In the genomic region with DNA sequence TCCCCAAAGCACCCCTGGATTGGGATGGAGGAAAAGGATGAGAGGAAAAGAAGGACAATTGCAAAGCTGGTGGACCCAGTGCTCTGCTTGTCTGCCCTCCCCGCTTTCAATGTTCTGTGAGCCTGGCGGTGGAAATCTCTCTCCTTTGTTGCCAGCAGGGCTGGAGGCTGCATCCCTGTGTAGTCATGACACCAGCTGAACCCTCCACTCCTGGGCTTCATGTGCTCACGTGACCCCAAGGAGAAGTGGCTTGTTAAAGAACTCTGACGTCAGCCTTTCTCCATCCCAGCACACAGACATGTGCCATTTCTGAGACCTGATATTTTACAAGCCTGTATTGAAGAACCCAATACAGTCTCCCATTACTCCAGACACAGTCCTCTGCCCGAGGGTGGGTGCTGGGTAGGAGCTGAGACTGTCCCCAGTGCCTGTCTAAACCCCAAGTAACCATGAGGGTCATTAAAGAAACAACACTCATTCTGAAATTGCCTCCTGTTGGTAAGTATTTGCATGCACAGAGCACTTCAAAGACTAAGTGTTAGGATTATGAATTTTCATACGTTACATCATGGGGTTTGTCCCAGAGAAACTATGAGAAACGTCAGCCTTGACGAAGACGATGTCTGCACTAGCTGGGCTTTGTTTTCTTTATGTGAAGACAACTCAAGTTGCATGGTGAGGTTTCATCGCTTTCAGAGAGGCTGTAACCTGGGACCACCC, we compare ENCODE assay signal across 15 cellular contexts. TPM values are rescaled to one million over a fixed set of nuclear protein-coding genes. Genes with fewer than 3 reads are reported as not detected.
DNase-seq lines count a peak whose midpoint lies in the region; ATAC-seq, FAIRE-seq and TF ChIP-seq lines count a peak whose summit lies in the region.
"Had no signal": no experiment of that assay in that cellular context is flagged by ENCODE, and none has a peak within 500 bp of the region (broad histone marks: within the 10 kb centered on the region; RNA-seq: fewer than 3 reads in every experiment).

No MANE protein-coding gene starts in this region.

- no peak for FAIRE-seq in kidney (lab: Jason Lieb, UNC)
- FAIRE-seq: islet of Langerhans had no signal

- H3K4me3 ChIP-seq in kidney (ENCODE audit: low read length in 2 of 2), result no peak overlapping the region
- H3K4me3 ChIP-seq: spleen had no signal

- DNase-seq in DMS 273 (lab: John Stamatoyannopoulos, UW; ENCODE audit: unreplicated experiment), result peak; percentile 37
- DNase-seq in DMS 273 treated with DMSO at 0.1 percent for 48 hours (lab: John Stamatoyannopoulos, UW), result no peak
- DNase-seq in NCI-H510A treated with DMSO at 0.1 percent for 48 hours (lab: John Stamatoyannopoulos, UW), result peak; percentile 87
- DNase-seq in kidney, result peak; percentile 23
- no peak for DNase-seq in NCI-H146 (lab: John Stamatoyannopoulos, UW)
- DNase-seq in T-helper 2 cell, result no peak
- DNase-seq: activated CD4-positive, alpha-beta T cell treated with anti-CD3 and anti-CD28 coated beads for 36 hours; activated naive CD4-positive, alpha-beta T cell treated with anti-CD3 and anti-CD28 coated beads for 36 hours; DND-41; NCI-H1694 treated with DMSO at 0.1 percent for 48 hours; spleen had no signal

- H3K27ac ChIP-seq in kidney (ENCODE audit: low read depth in 2 of 2, low read length in 2 of 2), result no peak overlapping the region
- H3K27ac ChIP-seq: 22Rv1, spleen had no signal

- H3K9me3 ChIP-seq in kidney (ENCODE audit: control insufficient read depth in 1 of 2, low read length in 2 of 2), result no peaks in the 10 kb centered on the region
- H3K9me3 ChIP-seq: spleen had no signal

- intact Hi-C loops in kidney (cut with DNase I), result no loop called here

- no peaks in the 10 kb centered on the region for H3K36me3 ChIP-seq in kidney (ENCODE audit: control insufficient read depth in 1 of 2, insufficient read depth in 2 of 2, low read length in 2 of 2)
- H3K36me3 ChIP-seq: spleen had no signal

- peaks cover 0 to 4% of the 10 kb centered on the region in 2 donors for H3K4me1 ChIP-seq in kidney (ENCODE audit: control insufficient read depth in 1 of 2, insufficient read depth in 1 of 2, low read depth in 1 of 2, low read length in 2 of 2)
- H3K4me1 ChIP-seq: spleen had no signal

- H3K9ac ChIP-seq in kidney (ENCODE audit: low read length in 2 of 2), result no peak overlapping the region

- no peak for TF ChIP-seq CTCF in kidney (IDR thresholded peaks at IDR 0.05; ENCODE audit: borderline replicate concordance, extremely low read depth, insufficient read depth)

- ATAC-seq in HG02642 (IDR thresholded peaks at IDR 0.05; ENCODE audit: poor library complexity, unreplicated experiment) (peak; percentile 47), GM21381 (IDR thresholded peaks at IDR 0.05; ENCODE audit: unreplicated experiment) (no peak)
- ATAC-seq: activated CD4-positive, alpha-beta T cell treated with anti-CD3 and anti-CD28 coated beads for 36 hours had no signal

RNA-seq across cellular contexts. Expression of gene GALNT16, which starts 21.7 kb away (rescaled TPM):
- total RNA-seq in kidney, result 13.1 TPM
- 15.2 TPM for polyA plus RNA-seq in kidney (ENCODE audit: insufficient read depth, low read depth, low replicate concordance)

Comparison
In these comparisons a context has a peak if more than half of its experiments do, and no peak if none do; other contexts are left out.
1. DNase-seq: peak in DMS 273 (single experiment), NCI-H510A treated with DMSO at 0.1 percent for 48 hours (single experiment) and kidney (single experiment); none in DMS 273 treated with DMSO at 0.1 percent for 48 hours (single experiment), NCI-H146 (single experiment) and T-helper 2 cell (0 of 5).